In the genomic region with DNA sequence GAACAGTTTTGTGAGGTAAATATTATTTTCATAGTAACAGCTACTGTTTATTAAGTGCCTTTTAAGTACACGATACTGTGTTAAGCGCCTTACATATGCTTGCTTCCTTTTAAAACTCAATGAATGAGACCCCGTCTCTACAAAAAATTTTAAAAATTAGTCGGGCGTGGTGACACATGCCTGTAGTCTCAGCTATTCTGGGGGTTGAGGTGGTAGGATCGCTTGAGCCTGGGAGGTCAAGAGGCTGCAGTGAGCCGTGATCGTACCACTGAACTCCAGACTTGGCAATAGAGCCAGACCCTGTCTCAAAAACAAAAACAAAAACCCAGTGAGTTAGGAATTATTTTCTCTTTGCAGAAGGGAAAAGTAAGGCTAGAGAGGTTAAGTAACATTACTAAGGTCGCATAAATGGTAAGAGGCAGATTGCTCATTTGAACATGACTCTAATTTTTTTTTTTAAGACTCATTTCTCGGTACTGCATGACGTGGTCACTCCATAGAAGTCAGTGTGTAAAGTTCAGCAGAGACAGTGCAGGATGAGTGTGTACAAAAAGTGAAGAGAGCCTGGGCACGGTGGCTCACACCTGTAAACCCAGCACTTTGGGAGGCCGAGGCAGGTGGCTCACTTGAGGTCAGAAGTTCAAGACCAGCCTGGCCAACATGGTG, we compare ENCODE assay signal across 9 cellular contexts. TPM values are rescaled to one million over a fixed set of nuclear protein-coding genes. Genes with fewer than 3 reads are reported as not detected.
A peak's percentile ranks its signal among the peaks of the same experiment; 100 is the strongest.
DNase-seq lines count a peak whose midpoint lies in the region; ATAC-seq and TF ChIP-seq lines count a peak whose summit lies in the region.
"Had no signal": no experiment of that assay in that cellular context is flagged by ENCODE, and none has a peak within 500 bp of the region (broad histone marks: within the 10 kb centered on the region; RNA-seq: fewer than 3 reads in every experiment).

No MANE protein-coding gene starts in this region.

- WGBS in mesodermal cell (ENCODE audit: insufficient coverage in 2 of 2), 2 experiments, result 97 to 98% methylated on average over 5 of the region's 13 CpGs

- TF ChIP-seq CTCF in AG09309 (IDR thresholded peaks at IDR 0.05; ENCODE audit: control insufficient read depth, insufficient read depth, low read depth, low read length, missing control alignments), result no peak
- TF ChIP-seq CTCF in HL-60 (IDR thresholded peaks at IDR 0.05; ENCODE audit: insufficient read depth, low read length), result no peak

- H3K4me3 ChIP-seq in AG09309 (ENCODE audit: control insufficient read depth, low read depth, low read length), result peak overlapping the region; percentile 90; the same call in 1 of the 2 replicates
- H3K4me3 ChIP-seq in HL-60 (replicated peaks; ENCODE audit: insufficient read depth, low read length), result peak overlapping the region; percentile 51; the same call in 1 of the 2 replicates
- peak overlapping the region; percentile 98 for H3K4me3 ChIP-seq in adipocyte (ENCODE audit: low read length)
- peak overlapping the region; percentile 52 for H3K4me3 ChIP-seq in mesodermal cell (ENCODE audit: extremely low read depth, insufficient read depth, low read length, poor library complexity, severe bottlenecking)

- ATAC-seq in HG02970 (IDR thresholded peaks at IDR 0.05; ENCODE audit: low FRiP score, unreplicated experiment) (no peak), HG03439 (IDR thresholded peaks at IDR 0.05; ENCODE audit: unreplicated experiment) (no peak), GM19395 (IDR thresholded peaks at IDR 0.05; ENCODE audit: unreplicated experiment) (no peak), GM21381 (IDR thresholded peaks at IDR 0.05; ENCODE audit: unreplicated experiment) (no peak)

- H3K4me1 ChIP-seq in adipocyte (ENCODE audit: control insufficient read depth, insufficient read depth, low read length), result peaks cover 13% of the 10 kb centered on the region
- H3K4me1 ChIP-seq in mesodermal cell (ENCODE audit: control insufficient read depth, insufficient read depth, low read length, poor library complexity, severe bottlenecking), result no peaks in the 10 kb centered on the region

- H3K9me3 ChIP-seq in adipocyte (ENCODE audit: control insufficient read depth, low read length) (no peaks in the 10 kb centered on the region), mesodermal cell (ENCODE audit: control insufficient read depth, low read length) (no peaks in the 10 kb centered on the region)

- peak overlapping the region; percentile 89 for H3K9ac ChIP-seq in adipocyte (ENCODE audit: low read length)

- H3K27me3 ChIP-seq in HL-60 (ENCODE audit: insufficient read depth, poor library complexity, severe bottlenecking) (no peaks in the 10 kb centered on the region), adipocyte (replicated peaks; ENCODE audit: control insufficient read depth, insufficient read depth, low read length) (no peaks in the 10 kb centered on the region)

- H3K27ac ChIP-seq in HL-60 (replicated peaks) (peak overlapping the region; percentile 90), mesodermal cell (ENCODE audit: low read depth, low read length, severe bottlenecking) (no peak overlapping the region)

- DNase-seq in AG09309 (ENCODE audit: low read depth) (no peak), HL-60 (ENCODE audit: low read depth in 1 of 2, low spot score in 1 of 2) (no peak), adipocyte (ENCODE audit: low read depth) (no peak)
- DNase-seq: T1000 had no signal

- H3K36me3 ChIP-seq in adipocyte (ENCODE audit: control insufficient read depth, insufficient read depth, low read length, severe bottlenecking) (no peaks in the 10 kb centered on the region), mesodermal cell (ENCODE audit: control insufficient read depth, insufficient read depth, low read length) (no peaks in the 10 kb centered on the region)

RNA-seq across cellular contexts. Expression of a gene that starts 1.1 kb away (rescaled TPM):
- 6.1 TPM for polyA plus RNA-seq in mesodermal cell (2013, experiment 1 of 2)
- 6.3 TPM for polyA plus RNA-seq in mesodermal cell (2013, experiment 2 of 2)
